ENCODE assay signal across 29 cellular contexts in genomic region chr4:108685036-108685686, GRCh38. TPM values are rescaled to one million over a fixed set of nuclear protein-coding genes. Genes with fewer than 3 reads are reported as not detected.
DNase-seq lines count a peak whose midpoint lies in the region; ATAC-seq, FAIRE-seq and TF ChIP-seq lines count a peak whose summit lies in the region.
"Had no signal": no experiment of that assay in that cellular context is flagged by ENCODE, and none has a peak within 500 bp of the region (broad histone marks: within the 10 kb centered on the region; RNA-seq: fewer than 3 reads in every experiment).

No MANE protein-coding gene starts in this region.

- no peaks in the 10 kb centered on the region for H3K79me1 ChIP-seq in IMR-90 (ENCODE audit: low read depth in 1 of 2, low read length in 2 of 2)

- H3K36me3 Mint-ChIP-seq in T-helper 2 cell treated with Interferon-gamma antibody and Interleukin-4, amounts not matched to agents 5 μg/mL and 100 μg/mL, for 36 hours (ENCODE audit: low read depth), result no peaks in the 10 kb centered on the region
- H3K36me3 Mint-ChIP-seq: CD14-positive monocyte, naive B cell had no signal

- no peaks in the 10 kb centered on the region for H3K36me3 ChIP-seq in IMR-90 (ENCODE audit: control insufficient read depth, insufficient read depth, low read length)
- no peaks in the 10 kb centered on the region for H3K36me3 ChIP-seq in psoas muscle (ENCODE audit: insufficient read depth in 1 of 2, low read depth in 1 of 2)
- H3K36me3 ChIP-seq: brain microvascular endothelial cell, colonic mucosa, uterus had no signal

- CTCF ChIA-PET in A549 (lab: Yijun Ruan, JAX) (no interaction called here), IMR-90 (lab: Yijun Ruan, JAX) (interaction anchor here (0.5 kb wide), 1 partner anchor 696 kb away, joined by 4 read pairs; no protein-coding TSS in a partner anchor)

- no peak for DNase-seq in A549 (ENCODE audit: low read depth in 1 of 2, low spot score in 1 of 2)
- DNase-seq in IMR-90, result no peak
- peak; percentile 37 for DNase-seq in choroid plexus epithelial cell (ENCODE audit: low read depth)
- DNase-seq in foreskin melanocyte, result peak; percentile 10
- DNase-seq in GM10266 (ENCODE audit: extremely low spot score), result no peak
- DNase-seq in psoas muscle, result no peak
- DNase-seq in T-helper 2 cell treated with Interferon-gamma antibody and Interleukin-4, amounts not matched to agents 5 μg/mL and 100 μg/mL, for 36 hours (ENCODE audit: low spot score), result no peak
- DNase-seq in NCI-H446 treated with DMSO at 0.1 percent for 48 hours (lab: John Stamatoyannopoulos, UW), result no peak
- DNase-seq: activated CD4-positive, alpha-beta T cell treated with anti-CD3 and anti-CD28 coated beads for 1 hour; activated gamma-delta T cell; activated naive CD8-positive, alpha-beta T cell treated with anti-CD3 and anti-CD28 coated beads, Interleukin-2, amount 50 U/mL, for 24 hours; brain microvascular endothelial cell; colonic mucosa; effector memory CD8-positive, alpha-beta T cell; EL; head of caudate nucleus; KG1; left cardiac atrium; naive B cell; NCI-H187; NCI-H748 treated with DMSO at 0.1 percent for 48 hours; nucleus accumbens; RPMI8226; small intestine; stimulated activated CD4-positive, alpha-beta T cell treated with anti-CD3 and anti-CD28 coated beads, Interleukin-2, amount 100 ng/mL, for 24 hours; uterus had no signal

- no peak overlapping the region for H3K14ac ChIP-seq in IMR-90 (replicated peaks; ENCODE audit: low read depth, low read length)

- TF ChIP-seq CTCF in A549 (IDR thresholded peaks at IDR 0.05) (no peak), IMR-90 (conservative IDR thresholded peaks at IDR 0.05; ENCODE audit: low read depth, low read length) (no peak), choroid plexus epithelial cell (conservative IDR thresholded peaks at IDR 0.05; ENCODE audit: low read depth, low read length) (no peak), GM10266 (IDR thresholded peaks at IDR 0.05; ENCODE audit: control insufficient read depth, insufficient read depth, low read depth, missing control alignments) (no peak), psoas muscle (IDR thresholded peaks at IDR 0.05) (no peak)

- WGBS in A549 (ENCODE audit: missing lambda C conversion rate), result 94% methylated on average over 4 of the region's 4 CpGs
- no CpG with 5 or more reads among the region's 4 CpGs for WGBS in IMR-90 (ENCODE audit: extremely low coverage in 2 of 2, insufficient read length in 1 of 2), 2 experiments
- 89 to 92% (median 91%) methylated on average over 4 of the region's 4 CpGs for WGBS in psoas muscle, 3 donors

- no peak overlapping the region for H3K27ac Mint-ChIP-seq in T-helper 2 cell treated with Interferon-gamma antibody and Interleukin-4, amounts not matched to agents 5 μg/mL and 100 μg/mL, for 36 hours
- H3K27ac Mint-ChIP-seq: activated naive CD8-positive, alpha-beta T cell treated with anti-CD3 and anti-CD28 coated beads, Interleukin-2, amount 50 U/mL, for 24 hours; CD14-positive monocyte; effector memory CD8-positive, alpha-beta T cell; naive B cell had no signal

- TF ChIP-seq EP300 in A549 (IDR thresholded peaks at IDR 0.05), result no peak

- H3K18ac ChIP-seq in IMR-90 (ENCODE audit: low read depth, low read length), result no peak overlapping the region

- H2AK5ac ChIP-seq in IMR-90 (ENCODE audit: low read depth, low read length), result no peak overlapping the region

- no peak for TF ChIP-seq RAD21 in A549 (conservative IDR thresholded peaks at IDR 0.05 in 1 of 2, IDR thresholded peaks at IDR 0.05 in 1 of 2)
- TF ChIP-seq RAD21 in IMR-90 (IDR thresholded peaks at IDR 0.05; ENCODE audit: low read length), result no peak

- POLR2A ChIA-PET in A549 (lab: Yijun Ruan, JAX) (no interaction called here), IMR-90 (lab: Charles Lee; ENCODE audit: unreplicated experiment) (no interaction called here)

- no peak overlapping the region for H2AFZ ChIP-seq in IMR-90 (replicated peaks; ENCODE audit: low read length, poor library complexity)

- peak overlapping the region in 1 of 2 experiments; percentile 64; a peak in 2 of 6 replicates for H3K27ac ChIP-seq in A549
- H3K27ac ChIP-seq in IMR-90 (ENCODE audit: insufficient read depth, low read length), result no peak overlapping the region
- H3K27ac ChIP-seq in psoas muscle, result no peak overlapping the region
- H3K27ac ChIP-seq: brain microvascular endothelial cell, colonic mucosa, uterus had no signal

- H3K4me3 Mint-ChIP-seq in T-helper 2 cell treated with Interferon-gamma antibody and Interleukin-4, amounts not matched to agents 5 μg/mL and 100 μg/mL, for 36 hours, result no peak overlapping the region
- H3K4me3 Mint-ChIP-seq: activated naive CD8-positive, alpha-beta T cell treated with anti-CD3 and anti-CD28 coated beads, Interleukin-2, amount 50 U/mL, for 24 hours; CD14-positive monocyte; effector memory CD8-positive, alpha-beta T cell; naive B cell had no signal

- no peak overlapping the region for H2BK20ac ChIP-seq in IMR-90 (ENCODE audit: low read depth, low read length)

- no peaks in the 10 kb centered on the region for H3K9me1 ChIP-seq in IMR-90 (ENCODE audit: insufficient read depth, low read length)

- H3K23ac ChIP-seq in IMR-90 (ENCODE audit: low read depth, low read length), result no peak overlapping the region

- no TSS peak for BruUV-seq in IMR-90 (replicated peaks; lab: Mats Ljungman, UMichigan)

- peak overlapping the region; percentile 42 for H3K4me2 ChIP-seq in A549
- H3K4me2 ChIP-seq in IMR-90 (ENCODE audit: low read depth, low read length), result no peak overlapping the region

- H4K5ac ChIP-seq in IMR-90 (ENCODE audit: low read depth, low read length), result no peak overlapping the region

- dilution Hi-C loops in IMR-90 (cut with HindIII; ENCODE audit: low sequenced_read_pairs, unreplicated experiment), result no loop called here

- peaks cover 4% of the 10 kb centered on the region for H3K27me3 Mint-ChIP-seq in T-helper 2 cell treated with Interferon-gamma antibody and Interleukin-4, amounts not matched to agents 5 μg/mL and 100 μg/mL, for 36 hours (ENCODE audit: low read depth)
- H3K27me3 Mint-ChIP-seq: activated naive CD8-positive, alpha-beta T cell treated with anti-CD3 and anti-CD28 coated beads, Interleukin-2, amount 50 U/mL, for 24 hours had no signal

- TF ChIP-seq POLR2A in A549 (IDR thresholded peaks at IDR 0.05; ENCODE audit: low read length) (no peak), IMR-90 (IDR thresholded peaks at IDR 0.05; ENCODE audit: low read depth, low read length) (no peak)

- no peak overlapping the region for H2BK5ac ChIP-seq in IMR-90 (ENCODE audit: low read depth, low read length, poor library complexity, severe bottlenecking)

- H4K91ac ChIP-seq in IMR-90 (ENCODE audit: insufficient read depth, low read depth, low read length), result no peak overlapping the region

- H3K9me3 Mint-ChIP-seq in T-helper 2 cell treated with Interferon-gamma antibody and Interleukin-4, amounts not matched to agents 5 μg/mL and 100 μg/mL, for 36 hours, result no peaks in the 10 kb centered on the region
- H3K9me3 Mint-ChIP-seq: activated naive CD8-positive, alpha-beta T cell treated with anti-CD3 and anti-CD28 coated beads, Interleukin-2, amount 50 U/mL, for 24 hours; effector memory CD8-positive, alpha-beta T cell had no signal

- no peak overlapping the region for H2BK120ac ChIP-seq in IMR-90 (ENCODE audit: low read depth, low read length)

- H3K9me3 ChIP-seq in A549 (no peaks in the 10 kb centered on the region), IMR-90 (ENCODE audit: control insufficient read depth, insufficient read depth, low read length) (no peaks in the 10 kb centered on the region), psoas muscle (no peaks in the 10 kb centered on the region)
- H3K9me3 ChIP-seq: colonic mucosa, uterus had no signal

- intact Hi-C loops in IMR-90 (cut with micrococcal nuclease) (no loop called here), psoas muscle (cut with DNase I) (loop anchor here in 1 of 2 donors (10.0 kb wide), 1 partner anchor 1160 kb away; the partner anchor contains the start of gene LRIT3)

- H3K4ac ChIP-seq in IMR-90 (ENCODE audit: low read depth, low read length), result no peak overlapping the region

- in situ Hi-C loops in IMR-90 (cut with MboI; ENCODE audit: low sequenced_read_pairs), result loop anchor here (10.0 kb wide), 1 partner anchor 720 kb away; no protein-coding TSS in a partner anchor

- H3K27me3 ChIP-seq in IMR-90 (ENCODE audit: control insufficient read depth, insufficient read depth, low read length), result no peaks in the 10 kb centered on the region
- H3K27me3 ChIP-seq in psoas muscle (ENCODE audit: insufficient read depth in 3 of 3, low read length in 2 of 3), result no peaks in the 10 kb centered on the region
- H3K27me3 ChIP-seq: brain microvascular endothelial cell, colonic mucosa, uterus had no signal

- H4K8ac ChIP-seq in IMR-90 (ENCODE audit: low read depth in 2 of 2, low read length in 2 of 2), result no peak overlapping the region

- H3K4me1 Mint-ChIP-seq in T-helper 2 cell treated with Interferon-gamma antibody and Interleukin-4, amounts not matched to agents 5 μg/mL and 100 μg/mL, for 36 hours (ENCODE audit: low read depth), result peaks cover 2% of the 10 kb centered on the region
- H3K4me1 Mint-ChIP-seq: activated naive CD8-positive, alpha-beta T cell treated with anti-CD3 and anti-CD28 coated beads, Interleukin-2, amount 50 U/mL, for 24 hours; naive B cell had no signal

- H2AK9ac ChIP-seq in IMR-90 (replicated peaks; ENCODE audit: low read depth, low read length, poor library complexity), result no peak overlapping the region

- H2BK15ac ChIP-seq in IMR-90 (ENCODE audit: low read depth, low read length), result no peak overlapping the region

- H3K4me3 ChIP-seq in A549 (no peak overlapping the region), IMR-90 (ENCODE audit: insufficient read depth, low read depth, low read length) (no peak overlapping the region), choroid plexus epithelial cell (ENCODE audit: low read depth, low read length) (no peak overlapping the region), psoas muscle (no peak overlapping the region)
- H3K4me3 ChIP-seq: colonic mucosa, uterus had no signal

- no peak for ATAC-seq in A549
- ATAC-seq in IMR-90 (ENCODE audit: low read depth), result peak; percentile 35; the same call in 1 of the 2 replicates
- no peak for ATAC-seq in psoas muscle
- ATAC-seq: activated naive CD8-positive, alpha-beta T cell treated with anti-CD3 and anti-CD28 coated beads, Interleukin-2, amount 50 U/mL, for 24 hours; effector memory CD8-positive, alpha-beta T cell; left cardiac atrium had no signal

- no peak overlapping the region for H3K9ac ChIP-seq in IMR-90 (ENCODE audit: low read depth, low read length)

- H3K4me1 ChIP-seq in A549 (no peaks in the 10 kb centered on the region), IMR-90 (ENCODE audit: control insufficient read depth, insufficient read depth, low read length) (no peaks in the 10 kb centered on the region), psoas muscle (no peaks in the 10 kb centered on the region)
- H3K4me1 ChIP-seq: colonic mucosa, uterus had no signal

- no peak for FAIRE-seq in A549 (lab: Jason Lieb, UNC)
- FAIRE-seq: D721Med, GM19239, small intestine had no signal

- H3K56ac ChIP-seq in IMR-90 (ENCODE audit: extremely low read depth, insufficient read depth, low read length), result no peak overlapping the region

- H4K20me1 ChIP-seq in IMR-90 (ENCODE audit: insufficient read depth, low read length), result no peaks in the 10 kb centered on the region

RNA-seq across cellular contexts. Expression of gene OSTC, which starts 34.8 kb away (rescaled TPM):
- polyA plus RNA-seq in A549 (2011; rRNA removed) (133 and 166 TPM in 2 replicates), A549 (2017; fragmentation: RNase III; extraction: RNeasy Plus Mini Kit Qiagen cat#74134 plus additional on column Dnase treatment) (107 to 128 TPM (median 127 TPM) in 3 replicates), IMR-90 (2012; rRNA removed) (131 and 173 TPM in 2 replicates), psoas muscle (10 to 100 TPM; 34.6 to 86.3 (median 51.0) TPM)
- 41.4 and 57.1 TPM in 2 replicates for polyA plus RNA-seq in A549 (2012; cell fraction: cytosol; rRNA removed)
- polyA plus RNA-seq in A549 (2012; cell fraction: nucleus; rRNA removed), result 13.8 and 42.1 TPM in 2 replicates
- 41.3 and 56.3 TPM in 2 replicates for polyA minus RNA-seq in A549 (2011; rRNA and poly(A)+ RNA removed)
- total RNA-seq in IMR-90 (2012; rRNA removed) (479 and 13,576 TPM in 2 replicates), psoas muscle (10 to 100 TPM; 17.6 to 29.8 (median 21.2) TPM)
- 110 and 190 TPM in 2 replicates for polyA plus RNA-seq in IMR-90 (2012; cell fraction: cytosol; rRNA removed)
- polyA plus RNA-seq in IMR-90 (2012; cell fraction: nucleus; rRNA removed; ENCODE audit: low replicate concordance), result 18.7 and 66.9 TPM in 2 replicates

Comparison
In these comparisons a context has a peak if more than half of its experiments do, and no peak if none do; other contexts are left out.
1. DNase-seq: peak in choroid plexus epithelial cell (single experiment) and foreskin melanocyte (single experiment); none in A549 (0 of 2), IMR-90 (single experiment), GM10266 (single experiment), psoas muscle (0 of 2), T-helper 2 cell treated with Interferon-gamma antibody and Interleukin-4, amounts not matched to agents 5 μg/mL and 100 μg/mL, for 36 hours (single experiment) and NCI-H446 treated with DMSO at 0.1 percent for 48 hours (single experiment).